ENCODE assay signal across 30 cellular contexts in genomic region chr22:39693943-39694500, GRCh38.
"Had no signal": no experiment of that assay in that cellular context is flagged by ENCODE, and none has a peak within 500 bp of the region (broad histone marks: within the 10 kb centered on the region; RNA-seq: fewer than 3 reads in every experiment).

No MANE protein-coding gene starts in this region.

- H3K9me3 Mint-ChIP-seq: activated naive CD4-positive, alpha-beta T cell treated with anti-CD3 and anti-CD28 coated beads, Interleukin-2, amount 50 U/mL, for 24 hours; activated naive CD8-positive, alpha-beta T cell treated with anti-CD3 and anti-CD28 coated beads, Interleukin-2, amount 50 U/mL, for 24 hours; activated T-helper 2 cell treated with anti-CD3 and anti-CD28 coated beads, Interferon-gamma antibody, Interleukin-2, Interleukin-4, amounts not matched to agents 10 μg/mL and 5 μg/mL and 100 μg/mL, durations not matched to agents 14 hours and 24 hours and 36 hours; central memory CD8-positive, alpha-beta T cell; dendritic cell treated with granulocyte-macrophage colony-stimulating factor and Interleukin-4, amounts not matched to agents 40 ng/mL and 50 ng/mL, for 4 days; endodermal cell; immature natural killer cell; naive thymus-derived CD8-positive, alpha-beta T cell had no signal

- H3K9me3 ChIP-seq: esophagus muscularis mucosa, heart left ventricle, ovary, sigmoid colon, testis, transverse colon had no signal

- H3K27me3 ChIP-seq: ovary, testis had no signal

- H3K4me3 ChIP-seq: esophagus muscularis mucosa, heart left ventricle, ovary, sigmoid colon, testis, transverse colon had no signal

- H3K27me3 Mint-ChIP-seq: activated naive CD4-positive, alpha-beta T cell treated with anti-CD3 and anti-CD28 coated beads, Interleukin-2, amount 50 U/mL, for 24 hours had no signal

- DNase-seq: activated CD4-positive, alpha-beta T cell treated with anti-CD3 and anti-CD28 coated beads for 36 hours; activated CD4-positive, CD25-positive, alpha-beta regulatory T cell; activated CD8-positive, alpha-beta memory T cell treated with anti-CD3 and anti-CD28 coated beads, Interleukin-2, amount 10 ng/mL, durations not matched to agents 7 days and 5 days; activated CD8-positive, alpha-beta T cell treated with anti-CD3 and anti-CD28 coated beads, Interleukin-2, amount 10 ng/mL, durations not matched to agents 7 days and 5 days; activated naive CD8-positive, alpha-beta T cell treated with anti-CD3 and anti-CD28 coated beads, Interleukin-2, amount 50 U/mL, for 24 hours; activated T-cell treated with anti-CD3 and anti-CD28 coated beads, Interleukin-2, amount 50 U/mL, for 48 hours; endodermal cell; foreskin keratinocyte; heart left ventricle; hypothalamus; immature natural killer cell; kidney; left colon; mammary epithelial cell; midbrain; naive thymus-derived CD8-positive, alpha-beta T cell; ovary; sigmoid colon; small intestine; stimulated activated CD4-positive, alpha-beta T cell treated with anti-CD3 and anti-CD28 coated beads, Interleukin-4, amount 100 ng/mL, for 4 hours; stimulated activated CD8-positive, alpha-beta memory T cell treated with anti-CD3 and anti-CD28 coated beads, Interleukin-4, amount 100 ng/mL, for 48 hours; stimulated activated naive CD4-positive, alpha-beta T cell; testis; transverse colon had no signal

- H3K4me1 Mint-ChIP-seq: activated naive CD4-positive, alpha-beta T cell treated with anti-CD3 and anti-CD28 coated beads, Interleukin-2, amount 50 U/mL, for 24 hours; central memory CD8-positive, alpha-beta T cell; endodermal cell; immature natural killer cell had no signal

- H3K36me3 Mint-ChIP-seq: activated CD8-positive, alpha-beta memory T cell treated with anti-CD3 and anti-CD28 coated beads, Interleukin-2, amount 10 ng/mL, durations not matched to agents 7 days and 5 days; activated naive CD4-positive, alpha-beta T cell treated with anti-CD3 and anti-CD28 coated beads, Interleukin-2, amount 50 U/mL, for 24 hours; immature natural killer cell; naive thymus-derived CD8-positive, alpha-beta T cell had no signal

- H3K27ac Mint-ChIP-seq: activated CD4-positive, alpha-beta T cell treated with anti-CD3 and anti-CD28 coated beads for 36 hours; activated CD8-positive, alpha-beta memory T cell treated with anti-CD3 and anti-CD28 coated beads, Interleukin-2, amount 10 ng/mL, durations not matched to agents 7 days and 5 days; activated CD8-positive, alpha-beta T cell treated with anti-CD3 and anti-CD28 coated beads, Interleukin-2, amount 10 ng/mL, durations not matched to agents 7 days and 5 days; activated naive CD8-positive, alpha-beta T cell treated with anti-CD3 and anti-CD28 coated beads, Interleukin-2, amount 50 U/mL, for 24 hours; activated T-helper 2 cell treated with anti-CD3 and anti-CD28 coated beads, Interferon-gamma antibody, Interleukin-2, Interleukin-4, amounts not matched to agents 10 μg/mL and 5 μg/mL and 100 μg/mL, durations not matched to agents 14 hours and 24 hours and 36 hours; dendritic cell treated with granulocyte-macrophage colony-stimulating factor and Interleukin-4, amounts not matched to agents 40 ng/mL and 50 ng/mL, for 4 days; endodermal cell; immature natural killer cell; progenitor cell of endocrine pancreas had no signal

- H3K4me3 Mint-ChIP-seq: activated CD4-positive, alpha-beta T cell treated with anti-CD3 and anti-CD28 coated beads for 36 hours; activated CD8-positive, alpha-beta memory T cell treated with anti-CD3 and anti-CD28 coated beads, Interleukin-2, amount 10 ng/mL, durations not matched to agents 7 days and 5 days; activated CD8-positive, alpha-beta T cell treated with anti-CD3 and anti-CD28 coated beads, Interleukin-2, amount 10 ng/mL, durations not matched to agents 7 days and 5 days; activated naive CD4-positive, alpha-beta T cell treated with anti-CD3 and anti-CD28 coated beads, Interleukin-2, amount 50 U/mL, for 24 hours; activated naive CD8-positive, alpha-beta T cell treated with anti-CD3 and anti-CD28 coated beads, Interleukin-2, amount 50 U/mL, for 24 hours; central memory CD8-positive, alpha-beta T cell; dendritic cell treated with granulocyte-macrophage colony-stimulating factor and Interleukin-4, amounts not matched to agents 40 ng/mL and 50 ng/mL, for 4 days; endodermal cell; immature natural killer cell; naive thymus-derived CD8-positive, alpha-beta T cell had no signal

- H3K4me1 ChIP-seq: foreskin keratinocyte, sigmoid colon, transverse colon had no signal

- H3K36me3 ChIP-seq: esophagus muscularis mucosa, heart left ventricle, ovary, sigmoid colon, transverse colon had no signal

- ATAC-seq: activated CD4-positive, alpha-beta T cell treated with anti-CD3 and anti-CD28 coated beads for 36 hours; activated CD8-positive, alpha-beta memory T cell treated with anti-CD3 and anti-CD28 coated beads, Interleukin-2, amount 10 ng/mL, durations not matched to agents 7 days and 5 days; activated CD8-positive, alpha-beta T cell treated with anti-CD3 and anti-CD28 coated beads, Interleukin-2, amount 10 ng/mL, durations not matched to agents 7 days and 5 days; activated naive CD8-positive, alpha-beta T cell treated with anti-CD3 and anti-CD28 coated beads, Interleukin-2, amount 50 U/mL, for 24 hours; foreskin keratinocyte; left colon; naive thymus-derived CD8-positive, alpha-beta T cell had no signal

- H3K27ac ChIP-seq: esophagus muscularis mucosa, foreskin keratinocyte, heart left ventricle, ovary, sigmoid colon, testis, transverse colon had no signal
